Comparison of ENCODE assay signal across 8 cellular contexts in genomic region chr1:224113918-224114786, GRCh38. TPM values are rescaled to one million over a fixed set of nuclear protein-coding genes. Genes with fewer than 3 reads are reported as not detected.
DNase-seq lines count a peak whose midpoint lies in the region; ATAC-seq, FAIRE-seq and TF ChIP-seq lines count a peak whose summit lies in the region.

TSS of gene FBXO28 (plus strand) at chr1:224114111. CDS start at chr1:224114130, 19 bp downstream.

- H3K4me1 ChIP-seq in H1 (replicated peaks in 1 of 4; ENCODE audit: control insufficient read depth in 3 of 4, insufficient read depth in 4 of 4, low read length in 3 of 4), result peaks cover 0 to 4% (median 1%) of the 10 kb centered on the region in 4 experiments; a peak in 2 of 7 replicates

- H2AFZ ChIP-seq in H1 (ENCODE audit: low read length), result peak within 1 kb of the TSS; percentile 70; the same call in 1 of the 2 replicates

- 0 out of 2 replicates have a peak within 1 kb of the TSS, but pooled peaks have one; percentile 33 for H2BK15ac ChIP-seq in H1 (ENCODE audit: low read length)

- no peaks in the 10 kb centered on the region for H3K9me3 Mint-ChIP-seq in memory B cell

- no peaks in the 10 kb centered on the region for H3K79me1 ChIP-seq in H1 (ENCODE audit: low read depth, low read length)

- H3K79me2 ChIP-seq in H1 (ENCODE audit: control insufficient read depth in 1 of 2, insufficient read depth in 2 of 2, low read length in 2 of 2), result peaks cover 16 to 50% of the 10 kb centered on the region in 2 experiments

- H3K27me3 Mint-ChIP-seq in memory B cell, result peaks cover 3% of the 10 kb centered on the region

- peak within 1 kb of the TSS; percentile 99 for H4K8ac ChIP-seq in H1 (ENCODE audit: extremely low read depth, insufficient read depth, low read length)

- no peaks in the 10 kb centered on the region for H3K27me3 ChIP-seq in H1 (replicated peaks in 1 of 4; ENCODE audit: control insufficient read depth in 3 of 4, extremely low read depth in 1 of 4, insufficient read depth in 3 of 4, low read length in 3 of 4)

- TF ChIP-seq CTCF in H1 (IDR thresholded peaks at IDR 0.05; ENCODE audit: control extremely low read depth in 1 of 3, insufficient read depth in 1 of 3, low read depth in 1 of 3, low read length in 3 of 3), result no peak

- no peaks in the 10 kb centered on the region for H3K9me3 ChIP-seq in H1 (ENCODE audit: insufficient read depth in 2 of 2, low read depth in 1 of 2, low read length in 1 of 2)

- FAIRE-seq in HTR-8/SVneo (lab: Jason Lieb, UNC) (peak; percentile 83), H1 (lab: Jason Lieb, UNC) (peak; percentile 57)

- H3K36me3 Mint-ChIP-seq in memory B cell, result no peaks in the 10 kb centered on the region

- H3K18ac ChIP-seq in H1 (ENCODE audit: extremely low read depth, low read length), result peak within 1 kb of the TSS; percentile 90

- no peak within 1 kb of the TSS for H2BK20ac ChIP-seq in H1 (ENCODE audit: low read length)

- peak within 1 kb of the TSS; percentile 76 for H4K91ac ChIP-seq in H1 (replicated peaks; ENCODE audit: insufficient read length, low read length)

- CTCF ChIA-PET in H1 (lab: Charles Lee; ENCODE audit: partially characterized antibody), result no interaction called here

- H4K20me1 ChIP-seq in H1 (replicated peaks in 1 of 2; ENCODE audit: control insufficient read depth in 1 of 2, insufficient read depth in 2 of 2, low read length in 2 of 2), result peaks cover 3 to 7% of the 10 kb centered on the region in 2 experiments

- H3K9ac ChIP-seq in H1 (replicated peaks in 1 of 4; ENCODE audit: extremely low read depth in 1 of 4, low read depth in 3 of 4, low read length in 3 of 4), result peak within 1 kb of the TSS; percentile 87 to 97 (median 90)

- TF ChIP-seq EP300 in H1 (IDR thresholded peaks at IDR 0.05; ENCODE audit: borderline replicate concordance in 1 of 2, low read depth in 2 of 2, low read length in 2 of 2), result no peak

- TF ChIP-seq POLR2A in H1 (IDR thresholded peaks at IDR 0.05; ENCODE audit: control extremely low read depth in 1 of 2, low read depth in 2 of 2, low read length in 2 of 2), result peak; percentile 94 to 95

- peak within 1 kb of the TSS; percentile 75 for H3K56ac ChIP-seq in H1 (replicated peaks; ENCODE audit: insufficient read length, low read depth, low read length)

- DNase-seq in COLO829 (ENCODE audit: low spot score) (peak; percentile 98), HTR-8/SVneo (ENCODE audit: insufficient read length, low spot score) (peak; percentile 99), NOMO-1 treated with dmso at 0.1 percent for 144 hours (lab: John Stamatoyannopoulos, UW; ENCODE audit: unreplicated experiment) (peak; percentile 94), H1 (ENCODE audit: low read depth in 1 of 2, low spot score in 2 of 2) (peak; percentile 81 to 92), memory B cell (ENCODE audit: low spot score in 2 of 2) (peak; percentile 79 to 80)
- DNase-seq in activated CD8-positive, alpha-beta memory T cell treated with anti-CD3 and anti-CD28 coated beads for 48 hours (ENCODE audit: low read depth in 2 of 3, low spot score in 2 of 3), result peak; percentile 81 to 92 (median 83)
- DNase-seq in stimulated activated CD8-positive, alpha-beta memory T cell treated with anti-CD3 and anti-CD28 coated beads, Interleukin-12 subunit alpha, Interleukin-12 subunit beta, amount 100 ng/mL, for 24 hours (ENCODE audit: extremely low read depth), result peak; percentile 93

- H2BK120ac ChIP-seq in H1 (replicated peaks; ENCODE audit: low read depth, low read length), result no peak within 1 kb of the TSS

- peak within 1 kb of the TSS; percentile 84 to 92 (median 90) for H3K4me3 ChIP-seq in H1 (ENCODE audit: extremely low read depth in 1 of 4, insufficient read depth in 2 of 4, low read depth in 3 of 4, low read length in 4 of 4)

- peak within 1 kb of the TSS; percentile 86 for H3K27ac Mint-ChIP-seq in memory B cell

- H3K4me2 ChIP-seq in H1 (ENCODE audit: insufficient read depth in 1 of 2, low read depth in 2 of 2, low read length in 2 of 2), result peak within 1 kb of the TSS; percentile 67 to 84

- H3K4ac ChIP-seq in H1 (replicated peaks; ENCODE audit: insufficient read length, low read depth, low read length), result peak within 1 kb of the TSS; percentile 16

- ATAC-seq in GM21367 (IDR thresholded peaks at IDR 0.05; ENCODE audit: unreplicated experiment), result peak; percentile 98
- ATAC-seq in memory B cell (ENCODE audit: low read depth), result peak; percentile 90

- no peak within 1 kb of the TSS for H2BK12ac ChIP-seq in H1 (ENCODE audit: low read depth, low read length)

- peaks cover 12% of the 10 kb centered on the region for H3K4me1 Mint-ChIP-seq in memory B cell

- H2AK5ac ChIP-seq in H1 (ENCODE audit: low read depth, low read length), result no peak within 1 kb of the TSS

- peak within 1 kb of the TSS; percentile 86 for H3K27ac ChIP-seq in H1 (ENCODE audit: low read depth, low read length)

- H3K14ac ChIP-seq in H1 (ENCODE audit: insufficient read length), result no peak within 1 kb of the TSS

- H3K23ac ChIP-seq in H1 (ENCODE audit: insufficient read length), result no peak within 1 kb of the TSS

- H3K23me2 ChIP-seq in H1 (ENCODE audit: low read depth, low read length), result no peaks in the 10 kb centered on the region; the same call in 1 of the 2 replicates

- peak within 1 kb of the TSS; percentile 81 for H4K5ac ChIP-seq in H1 (ENCODE audit: insufficient read length, low read depth, low read length)

- H2BK5ac ChIP-seq in H1 (ENCODE audit: low read depth, low read length), result peak within 1 kb of the TSS; percentile 88

- no peak; a peak in 1 of 4 replicates for TF ChIP-seq RAD21 in H1 (IDR thresholded peaks at IDR 0.05 in 1 of 2, conservative IDR thresholded peaks at IDR 0.05 in 1 of 2; ENCODE audit: low read depth in 2 of 2, low read length in 2 of 2)

- H3K4me3 Mint-ChIP-seq in memory B cell, result peak within 1 kb of the TSS; percentile 89

- WGBS in H1 (ENCODE audit: extremely low coverage in 1 of 2, insufficient coverage in 1 of 2, insufficient read length in 1 of 2, insufficient replicate concordance in 2 of 2, low coverage in 1 of 2, low lambda C conversion rate in 2 of 2, missing lambda C conversion rate in 1 of 2), 2 experiments, result 2% methylated on average over 49 of the region's 60 CpGs; no CpG with 5 or more reads in 1 of the 2 experiments

- H3K36me3 ChIP-seq in H1 (ENCODE audit: control insufficient read depth in 2 of 4, insufficient read depth in 4 of 4, low read length in 3 of 4), result peaks cover 0 to 7% (median 0%) of the 10 kb centered on the region in 4 experiments; a peak in 1 of 8 replicates

- POLR2A ChIA-PET in H1 (lab: Charles Lee; ENCODE audit: partially characterized antibody), result interaction anchor here (0.8 to 2.0 kb wide), 4 partner anchors 66 to 221 kb away, joined by 3 to 5 read pairs (median 4); partner anchors contain the start of genes DEGS1 and NVL

TF ChIP-seq in H1, 55 proteins besides CTCF, POLR2A, EP300 and RAD21 (continues in another document):
- no peak for TF ChIP-seq JUND (IDR thresholded peaks at IDR 0.05; ENCODE audit: low read length)
- no peak for TF ChIP-seq TEAD4 (IDR thresholded peaks at IDR 0.05; ENCODE audit: low read depth, low read length)
- no peak for TF ChIP-seq BRCA1 (IDR thresholded peaks at IDR 0.05; ENCODE audit: low read depth, low read length)
- peak; percentile 93 for TF ChIP-seq KDM5A (IDR thresholded peaks at IDR 0.05; ENCODE audit: low read length)
- TF ChIP-seq GTF2F1 (IDR thresholded peaks at IDR 0.05; ENCODE audit: borderline replicate concordance, low read depth, low read length), result peak; percentile 77; the same call in 1 of the 2 replicates
- TF ChIP-seq USF2 (IDR thresholded peaks at IDR 0.05; ENCODE audit: low read length), result no peak
- no peak for TF ChIP-seq SP1 (IDR thresholded peaks at IDR 0.05; ENCODE audit: low read depth, low read length)
- no peak for TF ChIP-seq CBX8 (IDR thresholded peaks at IDR 0.05; ENCODE audit: borderline replicate concordance, low read depth, low read length)
- no peak for TF ChIP-seq HDAC2 (IDR thresholded peaks at IDR 0.05; ENCODE audit: borderline replicate concordance in 1 of 2, low read depth in 2 of 2, low read length in 2 of 2)
- TF ChIP-seq FOSL1 (IDR thresholded peaks at IDR 0.05; ENCODE audit: insufficient read depth, low read depth, low read length), result no peak
- peak; percentile 95 for TF ChIP-seq POLR2AphosphoS5 (IDR thresholded peaks at IDR 0.05; ENCODE audit: low read depth, low read length)
- TF ChIP-seq SUZ12 (IDR thresholded peaks at IDR 0.05; ENCODE audit: low read length), result no peak
- peak; percentile 95 for TF ChIP-seq TBP (IDR thresholded peaks at IDR 0.05; ENCODE audit: low read depth, low read length)
- TF ChIP-seq POU5F1 (IDR thresholded peaks at IDR 0.05; ENCODE audit: low read depth, low read length), result no peak
- TF ChIP-seq CHD2 (IDR thresholded peaks at IDR 0.05; ENCODE audit: low read length), result no peak
- peak; percentile 49 for TF ChIP-seq KDM4A (IDR thresholded peaks at IDR 0.05; ENCODE audit: low read depth, low read length, severe bottlenecking)
- no peak for TF ChIP-seq NRF1 (IDR thresholded peaks at IDR 0.05; ENCODE audit: low read depth, low read length)
- TF ChIP-seq SP2 (IDR thresholded peaks at IDR 0.05; ENCODE audit: low read length), result no peak
- TF ChIP-seq CTBP2 (IDR thresholded peaks at IDR 0.05; ENCODE audit: borderline replicate concordance, insufficient read depth, insufficient read length, low read length), result no peak
- TF ChIP-seq RNF2 (IDR thresholded peaks at IDR 0.05; ENCODE audit: borderline replicate concordance, low read depth, low read length, missing control alignments, poor library complexity, severe bottlenecking), result no peak
- TF ChIP-seq CBX5 (IDR thresholded peaks at IDR 0.05; ENCODE audit: low read depth, low read length), result no peak
- no peak for TF ChIP-seq EZH2 (IDR thresholded peaks at IDR 0.05; ENCODE audit: low read depth, low read length, severe bottlenecking)

RNA-seq across cellular contexts. Expression of gene FBXO28, which starts in this region (rescaled TPM):
- 37.0 and 42.5 TPM in 2 replicates for total RNA-seq in H1 (2021; fragmentation: NEBNext Ultra II Directional; extraction: Animal tissue kit (Norgen Biotek cat#: 25700))
- 8.6 and 10.3 TPM in 2 replicates for polyA plus RNA-seq in H1 (2011; rRNA removed)
- 12.3 TPM for polyA plus RNA-seq in H1 (2011; cell fraction: cytosol; rRNA removed)
- polyA plus RNA-seq in H1 (2011; cell fraction: nucleus; rRNA removed), result 9.2 TPM
- polyA plus RNA-seq in H1 (2012, experiment 1 of 2), result 16.9 to 26.1 TPM (median 20.0 TPM) in 4 replicates
- 2.6 TPM for polyA plus RNA-seq in H1 (2012, experiment 2 of 2)
- 15.0 TPM for polyA plus RNA-seq in H1 (2013, experiment 1 of 2)
- 14.4 TPM for polyA plus RNA-seq in H1 (2013, experiment 2 of 2)
- 23.7 and 26.4 TPM in 2 replicates for polyA minus RNA-seq in H1 (2011; rRNA and poly(A)+ RNA removed)
- polyA minus RNA-seq in H1 (2011; cell fraction: cytosol; rRNA and poly(A)+ RNA removed), result 25.9 TPM
- polyA minus RNA-seq in H1 (2011; cell fraction: nucleus; rRNA and poly(A)+ RNA removed), result 33.7 TPM

Comparison
In these comparisons a context has a peak if more than half of its experiments do, and no peak if none do; other contexts are left out.
1. Peak in every context shown above with its lines: DNase-seq, ATAC-seq, H3K4me3 ChIP-seq and H3K27ac ChIP-seq.